ENCODE assay signal across 8 cellular contexts in the genomic region with DNA sequence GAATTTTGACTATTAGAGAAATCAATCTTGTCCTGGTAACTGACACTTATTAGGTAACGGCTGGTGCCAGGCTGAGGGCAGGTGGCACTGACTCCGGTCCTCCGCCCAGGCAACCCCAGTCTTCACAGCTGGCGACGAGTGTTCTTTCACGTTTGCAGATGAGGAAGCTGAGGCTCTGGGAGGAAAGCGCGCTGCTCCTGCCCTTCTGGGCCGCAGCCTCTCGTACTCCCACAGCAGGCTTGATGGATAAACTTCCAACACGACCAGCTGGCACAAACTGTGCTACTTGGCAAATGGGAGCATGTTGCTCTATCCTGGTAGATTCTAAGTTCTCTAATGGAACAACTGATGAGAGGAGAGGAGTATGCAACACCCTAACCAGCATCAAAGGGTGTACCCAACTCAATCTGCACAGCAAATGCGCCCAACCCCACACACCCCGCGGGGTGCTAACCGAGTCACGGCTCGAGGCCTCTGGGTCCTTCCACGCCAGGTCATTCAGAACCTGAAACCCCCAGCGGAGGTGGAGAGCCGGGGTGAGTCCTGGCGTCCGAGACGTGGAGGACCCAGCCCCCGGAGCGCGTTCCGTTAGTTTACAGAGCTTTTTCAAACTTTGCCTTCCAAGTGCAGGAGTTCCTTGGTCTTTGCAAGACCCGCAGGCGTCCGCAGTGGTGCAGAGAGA. TPM values are rescaled to one million over a fixed set of nuclear protein-coding genes. Genes with fewer than 3 reads are reported as not detected.
DNase-seq lines count a peak whose midpoint lies in the region; ATAC-seq and TF ChIP-seq lines count a peak whose summit lies in the region.

No MANE protein-coding gene starts in this region.

- DNase-seq in heart left ventricle = no peak
- no peak for DNase-seq in Right ventricle myocardium superior
- no peak for DNase-seq in endodermal cell
- DNase-seq in mucosa of gallbladder (ENCODE audit: low spot score) = no peak
- no peak for DNase-seq in AG20443 (ENCODE audit: low spot score)

- H3K27me3 Mint-ChIP-seq in endodermal cell (ENCODE audit: insufficient read depth) = peaks cover 55% of the 10 kb centered on the region
- H3K27me3 Mint-ChIP-seq in nephron (ENCODE audit: low read depth) = peaks cover 49% of the 10 kb centered on the region

- no peaks in the 10 kb centered on the region for H3K9me3 ChIP-seq in heart left ventricle
- no peaks in the 10 kb centered on the region for H3K9me3 ChIP-seq in endodermal cell (ENCODE audit: control insufficient read depth, low read length)

- H3K4me3 Mint-ChIP-seq in endodermal cell (peak overlapping the region; percentile 55), nephron (peak overlapping the region; percentile 71 to 78 (median 77))

- H3K4me3 ChIP-seq in heart left ventricle = peak overlapping the region; percentile 41 to 88 (median 66)
- H3K4me3 ChIP-seq in endodermal cell (ENCODE audit: low read length) = peak overlapping the region; percentile 77

- H3K9me3 Mint-ChIP-seq in endodermal cell (no peaks in the 10 kb centered on the region), nephron (no peaks in the 10 kb centered on the region)

- H3K27ac ChIP-seq in heart left ventricle (peak overlapping the region in 5 of 12 donors; percentile 41 to 58 (median 46)), endodermal cell (ENCODE audit: low read depth, low read length) (no peak overlapping the region)

- H3K36me3 Mint-ChIP-seq in endodermal cell (ENCODE audit: low read depth) (no peaks in the 10 kb centered on the region), nephron (ENCODE audit: low read depth) (no peaks in the 10 kb centered on the region)

- TF ChIP-seq CTCF in heart left ventricle (IDR thresholded peaks at IDR 0.05) (no peak), endodermal cell (conservative IDR thresholded peaks at IDR 0.05) (no peak), nephron (IDR thresholded peaks at IDR 0.05; ENCODE audit: unreplicated experiment in 3 of 3) (no peak)

- WGBS in heart left ventricle, 4 donors = 37 to 59% (median 40%) methylated on average over 18 to 30 of the region's 30 CpGs
- WGBS in endodermal cell (ENCODE audit: insufficient coverage in 1 of 2, insufficient read length in 1 of 2), 2 experiments = 46 to 86% methylated on average over 12 to 30 of the region's 30 CpGs

- H3K27me3 ChIP-seq in heart left ventricle (peaks cover 0 to 36% (median 4%) of the 10 kb centered on the region in 9 donors), endodermal cell (ENCODE audit: control insufficient read depth, insufficient read depth, low read length, poor library complexity, severe bottlenecking) (peaks cover 48% of the 10 kb centered on the region)

- H3K36me3 ChIP-seq in heart left ventricle (no peaks in the 10 kb centered on the region), endodermal cell (ENCODE audit: control insufficient read depth, insufficient read depth, low read length) (no peaks in the 10 kb centered on the region)

- intact Hi-C loops in heart left ventricle (cut with DNase I) = loop anchor here in 1 of 10 donors (5.0 kb wide), 1 partner anchor 224 kb away; no protein-coding TSS in a partner anchor
- intact Hi-C loops in Right ventricle myocardium superior (cut with DNase I) = no loop called here

- no peak for TF ChIP-seq POLR2A in heart left ventricle (IDR thresholded peaks at IDR 0.05)

- peaks cover 0 to 15% (median 0%) of the 10 kb centered on the region in 12 donors for H3K4me1 ChIP-seq in heart left ventricle
- no peaks in the 10 kb centered on the region for H3K4me1 ChIP-seq in endodermal cell (ENCODE audit: control insufficient read depth, insufficient read depth, low read length)

- peak in 1 of 4 donors; percentile 17 for ATAC-seq in heart left ventricle
- ATAC-seq in Right ventricle myocardium superior (ENCODE audit: poor library complexity) = no peak
- no peak for ATAC-seq in GM19467 (IDR thresholded peaks at IDR 0.05; ENCODE audit: unreplicated experiment)
- ATAC-seq in HG02840 (IDR thresholded peaks at IDR 0.05; ENCODE audit: low FRiP score, unreplicated experiment) = no peak

- H3K4me1 Mint-ChIP-seq in endodermal cell (peaks cover 5% of the 10 kb centered on the region), nephron (peaks cover 6% of the 10 kb centered on the region)

- H3K9ac ChIP-seq in endodermal cell (ENCODE audit: extremely low read depth, low read length, poor library complexity, severe bottlenecking) = no peak overlapping the region

- H3K27ac Mint-ChIP-seq in endodermal cell = no peak overlapping the region
- no peak overlapping the region for H3K27ac Mint-ChIP-seq in nephron

RNA-seq across cellular contexts. Expression of a gene that starts 0.5 kb away (rescaled TPM):
- total RNA-seq in heart left ventricle (10 to 100 TPM in 7 of 9 donors, 1 to 10 TPM in 2; 5.8 to 25.5 (median 12.4) TPM), Right ventricle myocardium superior (3.7 TPM), endodermal cell (1 to 10 TPM; 2.5 to 3.1 TPM), mucosa of gallbladder (15.4 TPM)
- polyA plus RNA-seq in heart left ventricle = 1 to 10 TPM; 1.8 to 9.1 TPM
- 3.1 TPM for polyA plus RNA-seq in endodermal cell (2013, experiment 1 of 2)
- 2.9 TPM for polyA plus RNA-seq in endodermal cell (2013, experiment 2 of 2)
